In genomic region chr16:89044394-89045180, GRCh38 we compare ENCODE assay signal across 26 cellular contexts. TPM values are rescaled to one million over a fixed set of nuclear protein-coding genes. Genes with fewer than 3 reads are reported as not detected.
DNase-seq lines count a peak whose midpoint lies in the region; ATAC-seq, FAIRE-seq and TF ChIP-seq lines count a peak whose summit lies in the region.
"Had no signal": no experiment of that assay in that cellular context is flagged by ENCODE, and none has a peak within 500 bp of the region (broad histone marks: within the 10 kb centered on the region; RNA-seq: fewer than 3 reads in every experiment).

No MANE protein-coding gene starts in this region.

- H3K36me3 Mint-ChIP-seq in activated CD4-positive, alpha-beta T cell treated with anti-CD3 and anti-CD28 coated beads, Interleukin-2, amount 10 ng/mL, durations not matched to agents 24 days and 14 days (ENCODE audit: low read depth), result no peaks in the 10 kb centered on the region

- H3K4me3 Mint-ChIP-seq in activated CD4-positive, alpha-beta T cell treated with anti-CD3 and anti-CD28 coated beads, Interleukin-2, amount 10 ng/mL, durations not matched to agents 24 days and 14 days, result no peak overlapping the region
- H3K4me3 Mint-ChIP-seq: activated T-cell treated with anti-CD3 and anti-CD28 coated beads, Interleukin-2, amount 50 U/mL, for 4 hours; stimulated activated memory B cell treated with anti-CD40 and anti-IgM and Interleukin-4, amounts not matched to agents 10 μg/mL and 1 μg/mL and 100 μg/mL, for 72 hours had no signal

- H4K20me1 ChIP-seq in OCI-LY7 (ENCODE audit: insufficient read depth, low read length), result no peaks in the 10 kb centered on the region

- CTCF ChIA-PET in OCI-LY7 (lab: Charles Lee; ENCODE audit: unreplicated experiment), result no interaction called here

- H3K27ac Mint-ChIP-seq in activated CD4-positive, alpha-beta T cell treated with anti-CD3 and anti-CD28 coated beads, Interleukin-2, amount 10 ng/mL, durations not matched to agents 24 days and 14 days, result no peak overlapping the region
- H3K27ac Mint-ChIP-seq: stimulated activated memory B cell treated with anti-CD40 and anti-IgM and Interleukin-4, amounts not matched to agents 10 μg/mL and 1 μg/mL and 100 μg/mL, for 72 hours had no signal

- H3K27me3 ChIP-seq in right atrium auricular region (no peaks in the 10 kb centered on the region), spleen (replicated peaks in 1 of 7) (peaks cover 0 to 80% (median 3%) of the 10 kb centered on the region in 7 donors), breast epithelium (peaks cover 5 to 87% of the 10 kb centered on the region in 2 donors)

- H3K4me1 ChIP-seq in right atrium auricular region (no peaks in the 10 kb centered on the region), OCI-LY7 (ENCODE audit: insufficient read depth, low read length, poor library complexity, severe bottlenecking) (peaks cover 20% of the 10 kb centered on the region), kidney (ENCODE audit: control insufficient read depth in 1 of 2, insufficient read depth in 1 of 2, low read depth in 1 of 2, low read length in 2 of 2) (no peaks in the 10 kb centered on the region), spleen (peaks cover 0 to 5% (median 1%) of the 10 kb centered on the region in 6 donors), breast epithelium (no peaks in the 10 kb centered on the region)

- no peak overlapping the region for H2AFZ ChIP-seq in OCI-LY7 (ENCODE audit: low read length)

- peak overlapping the region; percentile 33 for H3K4me2 ChIP-seq in OCI-LY7 (ENCODE audit: low read length)

- H3K4me3 ChIP-seq in right atrium auricular region, result no peak overlapping the region
- no peak overlapping the region for H3K4me3 ChIP-seq in OCI-LY7 (ENCODE audit: low read depth, low read length, poor library complexity, severe bottlenecking)
- H3K4me3 ChIP-seq in kidney (ENCODE audit: low read length in 2 of 2), result no peak overlapping the region
- no peak overlapping the region for H3K4me3 ChIP-seq in spleen
- H3K4me3 ChIP-seq in breast epithelium, result no peak overlapping the region
- H3K4me3 ChIP-seq: suprapubic skin had no signal

- H3K79me2 ChIP-seq in OCI-LY7 (ENCODE audit: insufficient read depth, low read depth, low read length), result no peaks in the 10 kb centered on the region

- POLR2A ChIA-PET in OCI-LY7 (lab: Charles Lee), result no interaction called here

- H3K9me3 ChIP-seq in right atrium auricular region (no peaks in the 10 kb centered on the region), OCI-LY7 (ENCODE audit: low read length) (no peaks in the 10 kb centered on the region), kidney (ENCODE audit: control insufficient read depth in 1 of 2, low read length in 2 of 2) (no peaks in the 10 kb centered on the region), spleen (no peaks in the 10 kb centered on the region), breast epithelium (no peaks in the 10 kb centered on the region)
- H3K9me3 ChIP-seq: suprapubic skin had no signal

- H3K9me3 Mint-ChIP-seq in activated CD4-positive, alpha-beta T cell treated with anti-CD3 and anti-CD28 coated beads, Interleukin-2, amount 10 ng/mL, durations not matched to agents 24 days and 14 days, result peaks cover 4% of the 10 kb centered on the region

- ATAC-seq in Right ventricle myocardium inferior (no peak), HG03039 (IDR thresholded peaks at IDR 0.05; ENCODE audit: unreplicated experiment) (no peak)
- ATAC-seq: activated T-cell treated with anti-CD3 and anti-CD28 coated beads, Interleukin-2, amount 50 U/mL, for 4 hours; HCT116; stimulated activated memory B cell treated with anti-CD40 and anti-IgM and Interleukin-4, amounts not matched to agents 10 μg/mL and 1 μg/mL and 100 μg/mL, for 72 hours had no signal

- H3K9me2 ChIP-seq in OCI-LY7 (ENCODE audit: insufficient read depth, low read length), result no peaks in the 10 kb centered on the region

- H3K27ac ChIP-seq in right atrium auricular region (no peak overlapping the region), OCI-LY7 (ENCODE audit: low read depth, low read length, poor library complexity, severe bottlenecking) (no peak overlapping the region), kidney (ENCODE audit: low read depth in 2 of 2, low read length in 2 of 2) (no peak overlapping the region), spleen (no peak overlapping the region), breast epithelium (no peak overlapping the region)
- H3K27ac ChIP-seq: brain microvascular endothelial cell, suprapubic skin, VCaP had no signal

- no TSS peak for BruUV-seq in OCI-LY7 (replicated peaks; lab: Mats Ljungman, UMichigan)

- DNase-seq in Right ventricle myocardium inferior (ENCODE audit: missing footprints) (peak; percentile 53), right atrium auricular region (ENCODE audit: low spot score) (no peak), OCI-LY7 (ENCODE audit: low spot score) (no peak), kidney (peak; percentile 57), spleen (peak; percentile 40), breast epithelium (ENCODE audit: low spot score in 2 of 2) (no peak)
- no peak for DNase-seq in activated CD4-positive, alpha-beta T cell treated with anti-CD3 and anti-CD28 coated beads, Interleukin-2, amount 10 ng/mL, durations not matched to agents 24 days and 14 days
- DNase-seq: activated CD4-positive, alpha-beta T cell treated with anti-CD3 and anti-CD28 coated beads for 48 hours; activated naive CD4-positive, alpha-beta T cell; activated T-cell treated with anti-CD3 and anti-CD28 coated beads, Interleukin-2, amount 50 U/mL, for 4 hours; brain microvascular endothelial cell; effector CD8-positive, alpha-beta T cell; erythroblast; foreskin fibroblast; hippocampal formation; IMR-90; NCI-H1105 treated with DMSO at 0.1 percent for 48 hours; NCI-H446; stimulated activated CD4-positive, alpha-beta T cell treated with anti-CD3 and anti-CD28 coated beads, Interleukin-4, amount 100 ng/mL, for 1 hour had no signal

- no peak for TF ChIP-seq CTCF in right atrium auricular region (IDR thresholded peaks at IDR 0.05)
- no peak for TF ChIP-seq CTCF in OCI-LY7 (conservative IDR thresholded peaks at IDR 0.05; ENCODE audit: low read length)
- TF ChIP-seq CTCF in kidney (IDR thresholded peaks at IDR 0.05; ENCODE audit: borderline replicate concordance, extremely low read depth, insufficient read depth), result no peak
- TF ChIP-seq CTCF in spleen (IDR thresholded peaks at IDR 0.05 in 8 of 11, conservative IDR thresholded peaks at IDR 0.05 in 3 of 11), result no peak
- no peak for TF ChIP-seq CTCF in breast epithelium (IDR thresholded peaks at IDR 0.05)

- no peak overlapping the region for H3K9ac ChIP-seq in kidney (ENCODE audit: low read length in 2 of 2)

- H3K36me3 ChIP-seq in right atrium auricular region, result no peaks in the 10 kb centered on the region
- H3K36me3 ChIP-seq in OCI-LY7 (ENCODE audit: insufficient read depth, low read length), result no peaks in the 10 kb centered on the region
- H3K36me3 ChIP-seq in kidney (ENCODE audit: control insufficient read depth in 1 of 2, insufficient read depth in 2 of 2, low read length in 2 of 2), result no peaks in the 10 kb centered on the region
- no peaks in the 10 kb centered on the region for H3K36me3 ChIP-seq in spleen
- H3K36me3 ChIP-seq in breast epithelium, result no peaks in the 10 kb centered on the region
- H3K36me3 ChIP-seq: brain microvascular endothelial cell, suprapubic skin had no signal

- intact Hi-C loops in Right ventricle myocardium inferior (cut with DNase I) (no loop called here), OCI-LY7 (cut with micrococcal nuclease; ENCODE audit: unreplicated experiment) (no loop called here), kidney (cut with DNase I) (no loop called here), spleen (cut with DNase I; ENCODE audit: low total_unique reads) (no loop called here), breast epithelium (cut with DNase I; ENCODE audit: low total_unique reads) (no loop called here)
- intact Hi-C loops in activated CD4-positive, alpha-beta T cell treated with anti-CD3 and anti-CD28 coated beads, Interleukin-2, amount 10 ng/mL, durations not matched to agents 24 days and 14 days (cut with micrococcal nuclease), result no loop called here

- peaks cover 2% of the 10 kb centered on the region for H3K27me3 Mint-ChIP-seq in activated CD4-positive, alpha-beta T cell treated with anti-CD3 and anti-CD28 coated beads, Interleukin-2, amount 10 ng/mL, durations not matched to agents 24 days and 14 days

- H3K4me1 Mint-ChIP-seq in activated CD4-positive, alpha-beta T cell treated with anti-CD3 and anti-CD28 coated beads, Interleukin-2, amount 10 ng/mL, durations not matched to agents 24 days and 14 days, result no peaks in the 10 kb centered on the region

- TF ChIP-seq POLR2A in spleen (IDR thresholded peaks at IDR 0.05), result no peak
- no peak for TF ChIP-seq POLR2A in breast epithelium (IDR thresholded peaks at IDR 0.05)

- 53 to 66% (median 65%) methylated on average over 31 of the region's 31 CpGs for WGBS in spleen, 5 donors

- no peak for FAIRE-seq in kidney (lab: Jason Lieb, UNC)
- FAIRE-seq: A204.1, colon had no signal

RNA-seq across cellular contexts. Expression of gene ACSF3, which starts 49.1 kb away (rescaled TPM):
- total RNA-seq in Right ventricle myocardium inferior, result 17.0 TPM
- total RNA-seq in right atrium auricular region, result 10 to 100 TPM; 13.4 to 15.9 TPM
- 97.9 and 112 TPM in 2 replicates for total RNA-seq in OCI-LY7 (2014; rRNA removed; shearing (Covaris generic))
- 143 and 149 TPM in 2 replicates for total RNA-seq in OCI-LY7 (2022)
- total RNA-seq in kidney, result 33.2 TPM
- polyA plus RNA-seq in kidney (ENCODE audit: insufficient read depth, low read depth, low replicate concordance), result 39.0 TPM
- 10 to 100 TPM; 39.9 to 68.1 (median 50.0) TPM for total RNA-seq in spleen
- 10 to 100 TPM; 35.4 to 50.2 (median 45.9) TPM for polyA plus RNA-seq in spleen
- 10 to 100 TPM; 20.8 to 42.3 (median 40.4) TPM for total RNA-seq in breast epithelium
- total RNA-seq in activated CD4-positive, alpha-beta T cell treated with anti-CD3 and anti-CD28 coated beads, Interleukin-2, amount 10 ng/mL, durations not matched to agents 24 days and 14 days, result 41.1 and 41.6 TPM in 2 replicates

Comparison
In these comparisons a context has a peak if more than half of its experiments do, and no peak if none do; other contexts are left out.
1. DNase-seq: peak in Right ventricle myocardium inferior (single experiment), kidney (single experiment) and spleen (single experiment); none in right atrium auricular region (single experiment), OCI-LY7 (single experiment), breast epithelium (0 of 2) and activated CD4-positive, alpha-beta T cell treated with anti-CD3 and anti-CD28 coated beads, Interleukin-2, amount 10 ng/mL, durations not matched to agents 24 days and 14 days (single experiment).